ENCODE assay signal across 9 cellular contexts in genomic region chr18:23053756-23054457, GRCh38.
DNase-seq lines count a peak whose midpoint lies in the region; TF ChIP-seq lines count a peak whose summit lies in the region.
"Had no signal": no experiment of that assay in that cellular context is flagged by ENCODE, and none has a peak within 500 bp of the region (broad histone marks: within the 10 kb centered on the region; RNA-seq: fewer than 3 reads in every experiment).

No MANE protein-coding gene starts in this region.

- BruUV-seq in mammary epithelial cell (replicated peaks; lab: Mats Ljungman, UMichigan) = no TSS peak

- no peaks in the 10 kb centered on the region for H3K36me3 ChIP-seq in mammary epithelial cell (ENCODE audit: insufficient read depth, low read length)
- H3K36me3 ChIP-seq: tibial artery had no signal

- in situ Hi-C loops in mammary epithelial cell (cut with MboI; ENCODE audit: low sequenced_read_pairs in 2 of 2) = loop anchor here in 1 of 2 donors (25.0 kb wide), 1 partner anchor 792 kb away; no protein-coding TSS in a partner anchor

- H3K79me2 ChIP-seq in mammary epithelial cell (ENCODE audit: insufficient read depth, low read length) = no peaks in the 10 kb centered on the region

- no peaks in the 10 kb centered on the region for H3K4me1 ChIP-seq in mammary epithelial cell (ENCODE audit: insufficient read depth, low read length)

- peak overlapping the region; percentile 7 to 64 for H3K4me3 Mint-ChIP-seq in CD14-positive monocyte

- no peak overlapping the region for H3K27ac ChIP-seq in mammary epithelial cell (ENCODE audit: insufficient read depth, low read depth, low read length)
- H3K27ac ChIP-seq: tibial artery had no signal

- no peaks in the 10 kb centered on the region for H3K9me3 Mint-ChIP-seq in CD14-positive monocyte

- CTCF ChIA-PET in mammary epithelial cell (lab: Charles Lee; ENCODE audit: low non-redundant PET) = no interaction called here

- H3K4me1 Mint-ChIP-seq in CD14-positive monocyte = peaks cover 25% of the 10 kb centered on the region

- TF ChIP-seq CTCF in CD14-positive monocyte (IDR thresholded peaks at IDR 0.05) (peak; percentile 19), mammary epithelial cell (conservative IDR thresholded peaks at IDR 0.05 in 1 of 2, IDR thresholded peaks at IDR 0.05 in 1 of 2; ENCODE audit: extremely low read depth in 1 of 2, insufficient read depth in 1 of 2, low read depth in 1 of 2, low read length in 2 of 2) (peak; percentile 29 to 32)

- H3K9me3 ChIP-seq in mammary epithelial cell (replicated peaks; ENCODE audit: insufficient read depth, low read length) = no peaks in the 10 kb centered on the region
- H3K9me3 ChIP-seq: tibial artery had no signal

- peaks cover 5 to 16% (median 10%) of the 10 kb centered on the region in 3 donors for H3K27me3 Mint-ChIP-seq in CD14-positive monocyte (ENCODE audit: low read depth in 3 of 3)

- no peak overlapping the region for H3K4me2 ChIP-seq in mammary epithelial cell (ENCODE audit: insufficient read depth, low read depth, low read length)

- intact Hi-C loops in CD14-positive monocyte (cut with micrococcal nuclease) = loop anchor here in 1 of 2 donors (5.0 kb wide), 1 partner anchor 38 kb away; no protein-coding TSS in a partner anchor
- intact Hi-C loops in mammary epithelial cell (cut with micrococcal nuclease) = no loop called here

- dilution Hi-C loops in mammary epithelial cell (cut with HindIII; ENCODE audit: low sequenced_read_pairs) = no loop called here

- no peak overlapping the region for H3K4me3 ChIP-seq in mammary epithelial cell (replicated peaks in 1 of 3; ENCODE audit: insufficient read depth in 1 of 3, low read depth in 2 of 3, low read length in 3 of 3)
- H3K4me3 ChIP-seq: tibial artery had no signal

- H3K27ac Mint-ChIP-seq in CD14-positive monocyte = peak overlapping the region in 3 of 7 donors; percentile 18 to 31 (median 21)

- no peaks in the 10 kb centered on the region for H3K27me3 ChIP-seq in mammary epithelial cell (ENCODE audit: insufficient read depth, low read length)
- H3K27me3 ChIP-seq: tibial artery had no signal

- no peaks in the 10 kb centered on the region for H4K20me1 ChIP-seq in mammary epithelial cell (ENCODE audit: insufficient read depth, low read length)

- H3K36me3 Mint-ChIP-seq in CD14-positive monocyte = no peaks in the 10 kb centered on the region

- no peak for DNase-seq in CD14-positive monocyte (ENCODE audit: low spot score)
- DNase-seq in NAMALWA (ENCODE audit: low spot score) = peak; percentile 19
- DNase-seq in mammary epithelial cell = peak; percentile 49
- peak; percentile 58 to 80 for DNase-seq in lung microvascular endothelial cell (ENCODE audit: low read depth in 2 of 2)
- no peak for DNase-seq in effector CD4-positive, alpha-beta T cell
- no peak for DNase-seq in activated T-cell treated with anti-CD3 and anti-CD28 coated beads, Interleukin-2, amount 50 U/mL, for 1 hour
- DNase-seq in mucosa of gallbladder (ENCODE audit: low spot score) = no peak
- DNase-seq in central memory CD4-positive, alpha-beta T cell = no peak

- WGBS in mammary epithelial cell (ENCODE audit: low coverage, missing lambda C conversion rate) = 50% methylated on average over 16 of the region's 16 CpGs

- no peak overlapping the region for H2AFZ ChIP-seq in mammary epithelial cell (ENCODE audit: low read depth, low read length)

- no peak overlapping the region for H3K9ac ChIP-seq in mammary epithelial cell (ENCODE audit: insufficient read depth, low read length)

Comparison
In these comparisons a context has a peak if more than half of its experiments do, and no peak if none do; other contexts are left out.
1. DNase-seq: peak in NAMALWA (single experiment), mammary epithelial cell (single experiment) and lung microvascular endothelial cell (2 of 2); none in CD14-positive monocyte (single experiment), effector CD4-positive, alpha-beta T cell (single experiment), activated T-cell treated with anti-CD3 and anti-CD28 coated beads, Interleukin-2, amount 50 U/mL, for 1 hour (single experiment), mucosa of gallbladder (single experiment) and central memory CD4-positive, alpha-beta T cell (single experiment).